Comparison of ENCODE assay signal across 2 cellular contexts in genomic region chr4:143473334-143474126, GRCh38.
A peak's percentile ranks its signal among the peaks of the same experiment; 100 is the strongest.
TF ChIP-seq lines count a peak whose summit lies in the region.

No MANE protein-coding gene starts in this region.

TF ChIP-seq in liver, 16 proteins besides CTCF, POLR2A, EP300 and RAD21 (continued from another document):
- TF ChIP-seq ZBTB33 (IDR thresholded peaks at IDR 0.05) (peak; percentile 69), ATF3 (IDR thresholded peaks at IDR 0.05) (peak; percentile 21), TAF1 (conservative IDR thresholded peaks at IDR 0.05) (no peak), HNF4G (IDR thresholded peaks at IDR 0.05) (no peak), SP1 (IDR thresholded peaks at IDR 0.05) (peak; percentile 46), HNF4A (conservative IDR thresholded peaks at IDR 0.05) (peak; percentile 76 to 78), FOXA1 (IDR thresholded peaks at IDR 0.05) (peak; percentile 12), MAX (IDR thresholded peaks at IDR 0.05) (peak; percentile 61), EGR1 (IDR thresholded peaks at IDR 0.05; ENCODE audit: low read depth in 2 of 2) (peak in 1 of 2 donors; percentile 62), GABPA (IDR thresholded peaks at IDR 0.05 in 1 of 2, conservative IDR thresholded peaks at IDR 0.05 in 1 of 2) (peak in 1 of 2 donors; percentile 22), YY1 (IDR thresholded peaks at IDR 0.05) (peak; percentile 57)

TF ChIP-seq in GM23338, 12 proteins besides CTCF, POLR2A, EP300 and RAD21 (continued from another document):
- TF ChIP-seq ZNF462 (CRISPR knock-in tag; IDR thresholded peaks at IDR 0.05) = no peak
- TF ChIP-seq ETS1 (IDR thresholded peaks at IDR 0.05) = no peak
- no peak for TF ChIP-seq STAT1 (IDR thresholded peaks at IDR 0.05; ENCODE audit: unreplicated experiment)
- TF ChIP-seq JUNB (IDR thresholded peaks at IDR 0.05; ENCODE audit: unreplicated experiment) = no peak
- no peak for TF ChIP-seq ZNF331 (CRISPR knock-in tag; IDR thresholded peaks at IDR 0.05; ENCODE audit: low read depth)
- TF ChIP-seq NANOG (IDR thresholded peaks at IDR 0.05; ENCODE audit: borderline replicate concordance) = no peak
- no peak for TF ChIP-seq EZH2 (IDR thresholded peaks at IDR 0.05; ENCODE audit: low read depth, unreplicated experiment)
TF ChIP-seq in GM23338: peak in this region for 0.
